ENCODE assay signal across 8 cellular contexts in genomic region chr3:66498718-66499611, GRCh38. TPM values are rescaled to one million over a fixed set of nuclear protein-coding genes. Genes with fewer than 3 reads are reported as not detected.
DNase-seq lines count a peak whose midpoint lies in the region; ATAC-seq, FAIRE-seq and TF ChIP-seq lines count a peak whose summit lies in the region.

No MANE protein-coding gene starts in this region.

- no peaks in the 10 kb centered on the region for H3K9me2 ChIP-seq in HCT116 (ENCODE audit: insufficient read depth)

- H3K4me1 ChIP-seq in A549 (peaks cover 12% of the 10 kb centered on the region; the same call in 1 of the 3 replicates), HCT116 (ENCODE audit: control insufficient read depth in 1 of 2, insufficient read depth in 2 of 2, low read length in 2 of 2) (peaks cover 0 to 12% of the 10 kb centered on the region in 2 experiments; a peak in 2 of 4 replicates), mucosa of rectum (ENCODE audit: control insufficient read depth in 2 of 2, insufficient read depth in 2 of 2, low read length in 2 of 2) (peaks cover 44 to 56% of the 10 kb centered on the region in 2 donors)

- WGBS in A549 (ENCODE audit: missing lambda C conversion rate): 85% methylated on average over 11 of the region's 13 CpGs

- H3K9me3 ChIP-seq in A549 (no peaks in the 10 kb centered on the region), HCT116 (ENCODE audit: control insufficient read depth in 1 of 2, insufficient read depth in 1 of 2, low read depth in 1 of 2, low read length in 2 of 2) (no peaks in the 10 kb centered on the region), mucosa of rectum (ENCODE audit: control insufficient read depth in 2 of 2, low read length in 2 of 2) (no peaks in the 10 kb centered on the region)

- H3K27ac ChIP-seq in A549 (no peak overlapping the region), HCT116 (ENCODE audit: low read depth, low read length) (no peak overlapping the region), caudate nucleus (ENCODE audit: low read depth, low read length) (peak overlapping the region; percentile 88), mucosa of rectum (ENCODE audit: low read depth in 2 of 2, low read length in 2 of 2) (peak overlapping the region; percentile 56 to 59)

- peak overlapping the region; percentile 80 for H3K4me2 ChIP-seq in A549
- H3K4me2 ChIP-seq in HCT116 (ENCODE audit: low read length): no peak overlapping the region

- intact Hi-C loops in HCT116 (cut with micrococcal nuclease): no loop called here

- DNase-seq in A549 (ENCODE audit: low read depth in 1 of 2, low spot score in 1 of 2) (no peak), HCT116 (ENCODE audit: low read depth, low spot score) (no peak), caudate nucleus (lab: John Stamatoyannopoulos, UW) (peak in 15 of 61 donors; percentile 6 to 43 (median 17)), RPMI8226 (no peak)
- no peak for DNase-seq in effector CD8-positive, alpha-beta T cell (lab: John Stamatoyannopoulos, UW)

- no peaks in the 10 kb centered on the region for H3K36me3 ChIP-seq in HCT116 (ENCODE audit: control insufficient read depth in 1 of 2, insufficient read depth in 2 of 2, low read length in 2 of 2)
- H3K36me3 ChIP-seq in mucosa of rectum (ENCODE audit: control insufficient read depth in 2 of 2, insufficient read depth in 2 of 2, low read length in 2 of 2): no peaks in the 10 kb centered on the region

- RAD21 ChIA-PET in HCT116 (lab: Charles Lee; ENCODE audit: low non-redundant PET in 1 of 2, low total read pairs in 2 of 2, uncharacterized antibody in 2 of 2, unreplicated experiment in 2 of 2): no interaction called here

- ATAC-seq in A549 (no peak), HCT116 (no peak), GM18907 (IDR thresholded peaks at IDR 0.05; ENCODE audit: unreplicated experiment) (no peak), GM19324 (IDR thresholded peaks at IDR 0.05; ENCODE audit: low FRiP score, unreplicated experiment) (no peak)

- no peak for FAIRE-seq in A549 (lab: Jason Lieb, UNC)

- BruUV-seq in HCT116 (replicated peaks; lab: Mats Ljungman, UMichigan): TSS peak; percentile 38

- POLR2A ChIA-PET in A549 (lab: Yijun Ruan, JAX): no interaction called here
- POLR2A ChIA-PET in HCT116 (lab: Charles Lee): no interaction called here

- H2AFZ ChIP-seq in HCT116 (ENCODE audit: low read depth, low read length, poor library complexity, severe bottlenecking): no peak overlapping the region

- H3K4me3 ChIP-seq in A549 (no peak overlapping the region; the same call in 2 of the 3 replicates), HCT116 (replicated peaks in 1 of 2; ENCODE audit: low read depth in 1 of 2, low read length in 2 of 2) (no peak overlapping the region), mucosa of rectum (ENCODE audit: low read length in 2 of 2) (peak overlapping the region; percentile 80 to 100)

- TF ChIP-seq POLR2A in A549 (IDR thresholded peaks at IDR 0.05; ENCODE audit: low read length): no peak
- no peak for TF ChIP-seq POLR2A in HCT116 (IDR thresholded peaks at IDR 0.05; ENCODE audit: borderline replicate concordance, extremely low read depth, insufficient read depth, insufficient read length)

- no peaks in the 10 kb centered on the region for H3K79me2 ChIP-seq in HCT116 (ENCODE audit: insufficient read depth, low read length)

- CTCF ChIA-PET in A549 (lab: Yijun Ruan, JAX) (interaction anchor here (1.3 kb wide), 1 partner anchor 91 kb away, joined by 4 read pairs; no protein-coding TSS in a partner anchor), HCT116 (lab: Charles Lee) (no interaction called here)

- peaks cover 39% of the 10 kb centered on the region for H3K27me3 ChIP-seq in HCT116 (ENCODE audit: insufficient read depth, low read length)
- H3K27me3 ChIP-seq in mucosa of rectum (ENCODE audit: control insufficient read depth in 2 of 2, insufficient read depth in 2 of 2, low read length in 2 of 2): no peaks in the 10 kb centered on the region

- no peaks in the 10 kb centered on the region for H4K20me1 ChIP-seq in HCT116 (ENCODE audit: insufficient read depth)

- TF ChIP-seq RAD21 in A549 (conservative IDR thresholded peaks at IDR 0.05 in 1 of 2, IDR thresholded peaks at IDR 0.05 in 1 of 2) (no peak), HCT116 (IDR thresholded peaks at IDR 0.05; ENCODE audit: low read depth) (no peak)

- no peak for TF ChIP-seq EP300 in A549 (IDR thresholded peaks at IDR 0.05)

- H3K9ac ChIP-seq in HCT116 (ENCODE audit: low read length) (no peak overlapping the region), mucosa of rectum (ENCODE audit: low read depth in 1 of 2, low read length in 2 of 2) (peak overlapping the region; percentile 71 to 88)

- TF ChIP-seq CTCF in A549 (IDR thresholded peaks at IDR 0.05) (no peak), HCT116 (IDR thresholded peaks at IDR 0.05 in 2 of 3, conservative IDR thresholded peaks at IDR 0.05 in 1 of 3; ENCODE audit: borderline replicate concordance in 1 of 3, insufficient read depth in 1 of 3, low read depth in 2 of 3, low read length in 2 of 3) (no peak)

TF ChIP-seq in A549, 52 proteins besides CTCF, POLR2A, EP300 and RAD21 (continues in another document):
- TF ChIP-seq HOXB13 (CRISPR knock-in tag; IDR thresholded peaks at IDR 0.05; ENCODE audit: low read depth) (no peak), BHLHE40 (IDR thresholded peaks at IDR 0.05; ENCODE audit: low read depth, low read length) (no peak), FOSL2 (IDR thresholded peaks at IDR 0.05) (no peak), FOSL2 (CRISPR knock-in tag; IDR thresholded peaks at IDR 0.05) (no peak), BCL3 (IDR thresholded peaks at IDR 0.05) (no peak), HOXB5 (CRISPR knock-in tag; IDR thresholded peaks at IDR 0.05) (no peak), POLR2AphosphoS2 (conservative IDR thresholded peaks at IDR 0.05; ENCODE audit: low read length) (no peak)
- TF ChIP-seq, protein P1, sequence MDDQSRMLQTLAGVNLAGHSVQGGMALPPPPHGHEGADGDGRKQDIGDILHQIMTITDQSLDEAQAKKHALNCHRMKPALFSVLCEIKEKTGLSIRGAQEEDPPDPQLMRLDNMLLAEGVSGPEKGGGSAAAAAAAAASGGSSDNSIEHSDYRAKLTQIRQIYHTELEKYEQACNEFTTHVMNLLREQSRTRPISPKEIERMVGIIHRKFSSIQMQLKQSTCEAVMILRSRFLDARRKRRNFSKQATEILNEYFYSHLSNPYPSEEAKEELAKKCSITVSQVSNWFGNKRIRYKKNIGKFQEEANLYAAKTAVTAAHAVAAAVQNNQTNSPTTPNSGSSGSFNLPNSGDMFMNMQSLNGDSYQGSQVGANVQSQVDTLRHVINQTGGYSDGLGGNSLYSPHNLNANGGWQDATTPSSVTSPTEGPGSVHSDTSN (IDR thresholded peaks at IDR 0.05): no peak
- TF ChIP-seq, protein P2, sequence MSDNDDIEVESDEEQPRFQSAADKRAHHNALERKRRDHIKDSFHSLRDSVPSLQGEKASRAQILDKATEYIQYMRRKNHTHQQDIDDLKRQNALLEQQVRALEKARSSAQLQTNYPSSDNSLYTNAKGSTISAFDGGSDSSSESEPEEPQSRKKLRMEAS (IDR thresholded peaks at IDR 0.05): no peak

TF ChIP-seq in HCT116, 20 proteins besides CTCF, POLR2A, EP300 and RAD21:
- no peak for TF ChIP-seq EZH2 (IDR thresholded peaks at IDR 0.05)
- TF ChIP-seq YY1 (IDR thresholded peaks at IDR 0.05; ENCODE audit: extremely low read depth, insufficient replicate concordance, low read depth, low read length): no peak
- no peak for TF ChIP-seq ELF1 (IDR thresholded peaks at IDR 0.05; ENCODE audit: borderline replicate concordance, low read depth)
TF ChIP-seq in HCT116: peak in this region for 0.

RNA-seq across cellular contexts. Expression of gene LRIG1, which starts 1.9 kb away (rescaled TPM):
- polyA plus RNA-seq in A549 (2011; rRNA removed) (6.2 and 11.2 TPM in 2 replicates), A549 (2017; fragmentation: RNase III; extraction: RNeasy Plus Mini Kit Qiagen cat#74134 plus additional on column Dnase treatment) (1.8 to 2.9 TPM (median 2.6 TPM) in 3 replicates)
- 3.8 and 5.4 TPM in 2 replicates for polyA plus RNA-seq in A549 (2012; cell fraction: cytosol; rRNA removed)
- polyA plus RNA-seq in A549 (2012; cell fraction: nucleus; rRNA removed): 8.5 and 8.8 TPM in 2 replicates
- 18.4 and 19.3 TPM in 2 replicates for polyA minus RNA-seq in A549 (2011; rRNA and poly(A)+ RNA removed)
- 3.1 TPM for total RNA-seq in HCT116 (2021; ENCODE audit: unreplicated experiment)
- 2.6 and 3.5 TPM in 2 replicates for polyA plus RNA-seq in HCT116 (2012)

Comparison
In these comparisons a context has a peak if more than half of its experiments do, and no peak if none do; other contexts are left out.
1. H3K27ac ChIP-seq: peak in caudate nucleus (single experiment) and mucosa of rectum (2 of 2); none in A549 (0 of 2) and HCT116 (single experiment).
2. H3K4me3 ChIP-seq: peak in mucosa of rectum (2 of 2); none in A549 (single experiment) and HCT116 (0 of 2).